In genomic region chr5:177369050-177369912, GRCh38 we compare ENCODE assay signal across 8 cellular contexts. TPM values are rescaled to one million over a fixed set of nuclear protein-coding genes. Genes with fewer than 3 reads are reported as not detected.
DNase-seq lines count a peak whose midpoint lies in the region; ATAC-seq and TF ChIP-seq lines count a peak whose summit lies in the region.

No MANE protein-coding gene starts in this region.

- H3K4me3 ChIP-seq in NB4 (ENCODE audit: low read depth, low read length) = no peak overlapping the region
- no peak overlapping the region for H3K4me3 ChIP-seq in body of pancreas
- H3K4me3 ChIP-seq in mucosa of descending colon = no peak overlapping the region

- H3K9me3 ChIP-seq in body of pancreas (no peaks in the 10 kb centered on the region), mucosa of descending colon (no peaks in the 10 kb centered on the region)

- 23 to 28% methylated on average over 7 of the region's 7 CpGs for WGBS in body of pancreas, 2 donors

- H3K27me3 ChIP-seq in body of pancreas = no peaks in the 10 kb centered on the region

- H3K36me3 ChIP-seq in body of pancreas (replicated peaks in 1 of 2; ENCODE audit: insufficient read depth in 1 of 2, low read depth in 2 of 2) (no peaks in the 10 kb centered on the region), mucosa of descending colon (ENCODE audit: low read depth) (no peaks in the 10 kb centered on the region)

- TF ChIP-seq CTCF in NB4 (IDR thresholded peaks at IDR 0.05; ENCODE audit: low read depth, low read length) (peak; percentile 72), body of pancreas (IDR thresholded peaks at IDR 0.05) (peak; percentile 25 to 70 (median 57)), mucosa of descending colon (IDR thresholded peaks at IDR 0.05) (peak; percentile 65)

- H3K4me1 ChIP-seq in body of pancreas (peaks cover 67% of the 10 kb centered on the region), mucosa of descending colon (ENCODE audit: low read depth) (peaks cover 24% of the 10 kb centered on the region)

- DNase-seq in activated CD4-positive, alpha-beta T cell treated with anti-CD3 and anti-CD28 coated beads for 48 hours = peak; percentile 49
- DNase-seq in activated CD4-positive, alpha-beta T cell treated with anti-CD3 and anti-CD28 coated beads for 1 hour = no peak
- peak; percentile 34 for DNase-seq in NB4 (ENCODE audit: low read depth)
- peak; percentile 47 to 75 (median 54) for DNase-seq in body of pancreas
- DNase-seq in mucosa of descending colon = peak in 2 of 3 donors; percentile 49 to 59
- DNase-seq in NCI-H510A treated with DMSO at 0.1 percent for 48 hours (lab: John Stamatoyannopoulos, UW) = no peak

- ATAC-seq in body of pancreas = no peak
- no peak for ATAC-seq in mucosa of descending colon
- no peak for ATAC-seq in GM19452 (IDR thresholded peaks at IDR 0.05; ENCODE audit: unreplicated experiment)
- no peak for ATAC-seq in GM19395 (IDR thresholded peaks at IDR 0.05; ENCODE audit: unreplicated experiment)

- H3K27ac ChIP-seq in body of pancreas = peak overlapping the region; percentile 62 to 84 (median 78)

- intact Hi-C loops in body of pancreas (cut with DNase I) (no loop called here), mucosa of descending colon (cut with DNase I, micrococcal nuclease) (loop anchor here in 1 of 2 donors (10.0 kb wide), 1 partner anchor 54 kb away; the partner anchor contains the start of gene MXD3)

- no peak for TF ChIP-seq POLR2A in NB4 (IDR thresholded peaks at IDR 0.05; ENCODE audit: extremely low read depth, insufficient read length)
- no peak for TF ChIP-seq POLR2A in body of pancreas (IDR thresholded peaks at IDR 0.05)

RNA-seq across cellular contexts. Expression of gene RGS14, which starts 11.6 kb away (rescaled TPM):
- total RNA-seq in body of pancreas (10 to 100 TPM; 15.0 to 39.2 TPM), mucosa of descending colon (10 to 100 TPM; 11.1 to 15.2 (median 11.7) TPM)

RNA-seq across cellular contexts. Expression of gene SLC34A1, which starts 15.0 kb away (rescaled TPM):
- not detected for total RNA-seq in body of pancreas
- not detected for total RNA-seq in mucosa of descending colon

RNA-seq across cellular contexts. Expression of gene LMAN2, which starts 17.8 kb away (rescaled TPM):
- 100 to 1,000 TPM; 218 to 227 TPM for total RNA-seq in body of pancreas
- 100 to 1,000 TPM in 2 of 3 donors, 10 to 100 TPM in 1; 91.9 to 150 (median 139) TPM for total RNA-seq in mucosa of descending colon

RNA-seq across cellular contexts. Expression of gene PFN3, which starts 31.2 kb away (rescaled TPM):
- not detected for total RNA-seq in body of pancreas
- total RNA-seq in mucosa of descending colon = not detected

RNA-seq across cellular contexts. Expression of gene F12, which starts 40.1 kb away (rescaled TPM):
- total RNA-seq in body of pancreas (1 to 10 TPM in 1 of 2 donors, under 1 TPM in 1; 0.33 to 4.4 TPM), mucosa of descending colon (1 to 10 TPM; 3.0 to 9.2 (median 7.0) TPM)

Comparison
In these comparisons a context has a peak if more than half of its experiments do, and no peak if none do; other contexts are left out.
1. DNase-seq: peak in activated CD4-positive, alpha-beta T cell treated with anti-CD3 and anti-CD28 coated beads for 48 hours (single experiment), NB4 (single experiment), body of pancreas (4 of 4) and mucosa of descending colon (2 of 3); none in activated CD4-positive, alpha-beta T cell treated with anti-CD3 and anti-CD28 coated beads for 1 hour (single experiment) and NCI-H510A treated with DMSO at 0.1 percent for 48 hours (single experiment).
2. Peak in every context shown above with its lines, with median percentiles within 50 percentile points of each other: CTCF ChIP-seq.